In genomic region chr4:6182390-6183280, GRCh38 we compare ENCODE assay signal across 27 cellular contexts. TPM values are rescaled to one million over a fixed set of nuclear protein-coding genes. Genes with fewer than 3 reads are reported as not detected.
A peak's percentile ranks its signal among the peaks of the same experiment; 100 is the strongest.
DNase-seq lines count a peak whose midpoint lies in the region; ATAC-seq and TF ChIP-seq lines count a peak whose summit lies in the region.
"Had no signal": no experiment of that assay in that cellular context is flagged by ENCODE, and none has a peak within 500 bp of the region (broad histone marks: within the 10 kb centered on the region; RNA-seq: fewer than 3 reads in every experiment).

No MANE protein-coding gene starts in this region.

- H3K4me1 ChIP-seq in SK-N-SH (ENCODE audit: control insufficient read depth in 1 of 2, insufficient read depth in 2 of 2, low read depth in 1 of 2, low read length in 1 of 2) (peaks cover 0 to 30% of the 10 kb centered on the region in 2 experiments; a peak in 1 of 4 replicates), GM23248 (ENCODE audit: insufficient read depth) (no peaks in the 10 kb centered on the region)
- peaks cover 57% of the 10 kb centered on the region for H3K4me1 ChIP-seq in CD8-positive, alpha-beta T cell (ENCODE audit: insufficient read depth, low read length)
- H3K4me1 ChIP-seq: foreskin keratinocyte, heart right ventricle, prostate gland, sigmoid colon, thyroid gland had no signal

- H3F3A ChIP-seq in SK-N-SH (replicated peaks; ENCODE audit: insufficient read depth) = no peaks in the 10 kb centered on the region
- H3F3A ChIP-seq in GM23248 (ENCODE audit: insufficient read depth) = no peaks in the 10 kb centered on the region

- no peaks in the 10 kb centered on the region; the same call in 1 of the 2 replicates for H3K9me3 ChIP-seq in SK-N-SH
- H3K9me3 ChIP-seq in CD8-positive, alpha-beta T cell (ENCODE audit: low read length) = no peaks in the 10 kb centered on the region
- H3K9me3 ChIP-seq in GM23248 (ENCODE audit: low read depth) = no peaks in the 10 kb centered on the region
- H3K9me3 ChIP-seq: prostate gland, thyroid gland had no signal

- in situ Hi-C loops in GM23248 (cut with MboI) = no loop called here

- H3K27ac ChIP-seq in SK-N-SH (ENCODE audit: low read depth in 2 of 2, low read length in 1 of 2) (peak overlapping the region in 1 of 2 experiments; percentile 69; a peak in 1 of 4 replicates), GM23248 (no peak overlapping the region)
- H3K27ac ChIP-seq in CD8-positive, alpha-beta T cell (ENCODE audit: low read depth, low read length) = no peak overlapping the region
- H3K27ac ChIP-seq: foreskin keratinocyte, prostate gland, sigmoid colon, thyroid gland had no signal

- no peaks in the 10 kb centered on the region for H3K36me3 Mint-ChIP-seq in CD8-positive, alpha-beta T cell
- peaks cover 55% of the 10 kb centered on the region for H3K36me3 Mint-ChIP-seq in T-helper 2 cell treated with Interferon-gamma antibody and Interleukin-4, amounts not matched to agents 5 μg/mL and 100 μg/mL, for 36 hours (ENCODE audit: low read depth)
- peaks cover 0 to 31% (median 4%) of the 10 kb centered on the region in 3 donors for H3K36me3 Mint-ChIP-seq in immature natural killer cell

- ATAC-seq in SK-N-SH treated with all-trans-retinoic acid at 6 μM for 48 hours = no peak
- ATAC-seq in CD8-positive, alpha-beta T cell = no peak
- ATAC-seq: esophagus mucosa, foreskin keratinocyte, heart right ventricle had no signal

- H3K9ac ChIP-seq in SK-N-SH (no peak overlapping the region), GM23248 (no peak overlapping the region)

- CTCF ChIA-PET in SK-N-SH (lab: Yijun Ruan, JAX) = interaction anchor here (1.0 to 1.8 kb wide), 4 partner anchors 10 to 50 kb away, joined by 3 to 9 read pairs (median 3); no protein-coding TSS in a partner anchor
- CTCF ChIA-PET in CD8-positive, alpha-beta T cell (lab: Charles Lee) = no interaction called here

- H3K4me3 Mint-ChIP-seq in CD8-positive, alpha-beta T cell = no peak overlapping the region
- H3K4me3 Mint-ChIP-seq in T-helper 2 cell treated with Interferon-gamma antibody and Interleukin-4, amounts not matched to agents 5 μg/mL and 100 μg/mL, for 36 hours = peak overlapping the region; percentile 42
- peak overlapping the region in 1 of 5 donors; percentile 68 for H3K4me3 Mint-ChIP-seq in immature natural killer cell
- H3K4me3 Mint-ChIP-seq: brain; stimulated activated naive CD8-positive, alpha-beta T cell treated with anti-CD3 and anti-CD28 coated beads, Interleukin-15, Interleukin-2, amounts not matched to agents 100 ng/mL and 50 ng/mL, for 24 hours had no signal

- no peak for DNase-seq in SK-N-SH
- DNase-seq in CD8-positive, alpha-beta T cell = peak in 1 of 7 experiments; percentile 23
- no peak for DNase-seq in T-helper 2 cell treated with Interferon-gamma antibody and Interleukin-4, amounts not matched to agents 5 μg/mL and 100 μg/mL, for 36 hours (ENCODE audit: low spot score)
- no peak for DNase-seq in immature natural killer cell
- DNase-seq in NOMO-1 treated with DMSO at 0.1 percent for 48 hours (lab: John Stamatoyannopoulos, UW; ENCODE audit: unreplicated experiment) = no peak
- DNase-seq in EL = no peak
- no peak for DNase-seq in GM23248
- DNase-seq: 8988T; activated CD4-positive, CD25-positive, alpha-beta regulatory T cell; DMS79 treated with DMSO at 0.1 percent for 48 hours; effector CD8-positive, alpha-beta T cell; foreskin keratinocyte; heart right ventricle; mammary epithelial cell; NCI-H1105 treated with DMSO at 0.1 percent for 48 hours; NCI-H2029 treated with DMSO at 0.1 percent for 48 hours; NCI-H82; sigmoid colon; T1000; thyroid gland had no signal

- H3K27ac Mint-ChIP-seq in CD8-positive, alpha-beta T cell = peak overlapping the region; percentile 41
- H3K27ac Mint-ChIP-seq in T-helper 2 cell treated with Interferon-gamma antibody and Interleukin-4, amounts not matched to agents 5 μg/mL and 100 μg/mL, for 36 hours = peak overlapping the region; percentile 97
- H3K27ac Mint-ChIP-seq in immature natural killer cell = peak overlapping the region in 5 of 6 donors; percentile 9 to 96 (median 45)
- H3K27ac Mint-ChIP-seq: brain had no signal

- POLR2A ChIA-PET in SK-N-SH (lab: Yijun Ruan, JAX) = interaction anchor here (1.7 kb wide), 1 partner anchor 16 kb away, joined by 5 read pairs; no protein-coding TSS in a partner anchor
- POLR2A ChIA-PET in CD8-positive, alpha-beta T cell (lab: Charles Lee) = interaction anchor here (1.4 kb wide), 1 partner anchor 18 kb away, joined by 4 read pairs; no protein-coding TSS in a partner anchor

- H2AFZ ChIP-seq in SK-N-SH (ENCODE audit: low read depth) (no peak overlapping the region), GM23248 (no peak overlapping the region)

- no peak overlapping the region for H3K4me3 ChIP-seq in SK-N-SH (ENCODE audit: low read depth in 2 of 2, low read length in 1 of 2)
- H3K4me3 ChIP-seq in CD8-positive, alpha-beta T cell (ENCODE audit: low read depth, low read length) = no peak overlapping the region
- no peak overlapping the region for H3K4me3 ChIP-seq in GM23248
- H3K4me3 ChIP-seq: heart right ventricle, prostate gland, sigmoid colon, thyroid gland had no signal

- H4K20me1 ChIP-seq in SK-N-SH (ENCODE audit: insufficient read depth) = no peaks in the 10 kb centered on the region
- no peaks in the 10 kb centered on the region for H4K20me1 ChIP-seq in GM23248 (ENCODE audit: insufficient read depth)

- TF ChIP-seq EP300 in SK-N-SH (IDR thresholded peaks at IDR 0.05; ENCODE audit: borderline replicate concordance in 1 of 2, low read depth in 1 of 2, low read length in 1 of 2) = 0 out of 4 replicates have a peak, but pooled peaks of 1 of the 2 experiments have one; percentile 9

- no peak for TF ChIP-seq RAD21 in SK-N-SH (IDR thresholded peaks at IDR 0.05; ENCODE audit: low read length)

- 35% methylated on average over 11 of the region's 12 CpGs for WGBS in SK-N-SH (ENCODE audit: low lambda C conversion rate)
- 32 to 34% methylated on average over 12 of the region's 12 CpGs for WGBS in GM23248 (ENCODE audit: low coverage in 1 of 2, low lambda C conversion rate in 2 of 2, missing lambda C conversion rate in 2 of 2), 2 experiments

- no peaks in the 10 kb centered on the region for H3K36me3 ChIP-seq in SK-N-SH (replicated peaks in 1 of 2; ENCODE audit: control insufficient read depth in 1 of 2, insufficient read depth in 2 of 2, low read length in 1 of 2)
- no peaks in the 10 kb centered on the region for H3K36me3 ChIP-seq in CD8-positive, alpha-beta T cell (ENCODE audit: insufficient read depth, low read length)
- no peaks in the 10 kb centered on the region for H3K36me3 ChIP-seq in GM23248 (ENCODE audit: low read depth)
- H3K36me3 ChIP-seq: heart right ventricle, prostate gland, sigmoid colon, thyroid gland had no signal

- intact Hi-C loops in CD8-positive, alpha-beta T cell (cut with DNase I, micrococcal nuclease) = no loop called here

- H3K27me3 ChIP-seq in SK-N-SH (ENCODE audit: insufficient read depth) (no peaks in the 10 kb centered on the region), GM23248 (replicated peaks; ENCODE audit: insufficient read depth) (no peaks in the 10 kb centered on the region; the same call in 1 of the 2 replicates)
- no peaks in the 10 kb centered on the region for H3K27me3 ChIP-seq in CD8-positive, alpha-beta T cell (ENCODE audit: insufficient read depth, low read length)
- H3K27me3 ChIP-seq: foreskin keratinocyte, sigmoid colon, thyroid gland had no signal

- H3K4me2 ChIP-seq in SK-N-SH (no peak overlapping the region), GM23248 (ENCODE audit: unreplicated experiment) (no peak overlapping the region)

- H3K9me2 ChIP-seq in SK-N-SH (no peaks in the 10 kb centered on the region), GM23248 (ENCODE audit: insufficient read depth) (no peaks in the 10 kb centered on the region)

- H3K9me3 Mint-ChIP-seq in CD8-positive, alpha-beta T cell = peaks cover 23% of the 10 kb centered on the region
- H3K9me3 Mint-ChIP-seq in T-helper 2 cell treated with Interferon-gamma antibody and Interleukin-4, amounts not matched to agents 5 μg/mL and 100 μg/mL, for 36 hours = peaks cover 14% of the 10 kb centered on the region
- H3K9me3 Mint-ChIP-seq in immature natural killer cell = peaks cover 0 to 10% (median 4%) of the 10 kb centered on the region in 6 donors

- H3K4me1 Mint-ChIP-seq in CD8-positive, alpha-beta T cell (ENCODE audit: low read depth) = peaks cover 60% of the 10 kb centered on the region
- H3K4me1 Mint-ChIP-seq in T-helper 2 cell treated with Interferon-gamma antibody and Interleukin-4, amounts not matched to agents 5 μg/mL and 100 μg/mL, for 36 hours (ENCODE audit: low read depth) = peaks cover 72% of the 10 kb centered on the region
- H3K4me1 Mint-ChIP-seq in immature natural killer cell = peaks cover 49 to 51% of the 10 kb centered on the region in 2 donors
- H3K4me1 Mint-ChIP-seq: brain had no signal

- H3K79me2 ChIP-seq in SK-N-SH (ENCODE audit: insufficient read depth) = no peaks in the 10 kb centered on the region
- no peaks in the 10 kb centered on the region for H3K79me2 ChIP-seq in GM23248 (ENCODE audit: insufficient read depth)

- TF ChIP-seq CTCF in SK-N-SH (IDR thresholded peaks at IDR 0.05) = no peak
- TF ChIP-seq CTCF in CD8-positive, alpha-beta T cell (IDR thresholded peaks at IDR 0.05) = no peak

- peaks cover 4% of the 10 kb centered on the region for H3K27me3 Mint-ChIP-seq in CD8-positive, alpha-beta T cell (ENCODE audit: low read depth)
- H3K27me3 Mint-ChIP-seq in T-helper 2 cell treated with Interferon-gamma antibody and Interleukin-4, amounts not matched to agents 5 μg/mL and 100 μg/mL, for 36 hours (ENCODE audit: low read depth) = no peaks in the 10 kb centered on the region
- H3K27me3 Mint-ChIP-seq in immature natural killer cell (ENCODE audit: low read depth in 3 of 3) = peaks cover 1 to 17% (median 6%) of the 10 kb centered on the region in 3 donors
- H3K27me3 Mint-ChIP-seq: IgD-negative memory B cell had no signal

TF ChIP-seq in SK-N-SH treated with all-trans-retinoic acid at 6 μM for 48 hours, 23 proteins besides CTCF, POLR2A, EP300 and RAD21 (continues in another document):
- TF ChIP-seq RARB (CRISPR knock-in tag; IDR thresholded peaks at IDR 0.05) = no peak
- TF ChIP-seq GLIS3 (CRISPR knock-in tag; IDR thresholded peaks at IDR 0.05) = no peak

RNA-seq across cellular contexts. Expression of gene JAKMIP1, which starts 17.7 kb away (rescaled TPM):
- polyA plus RNA-seq in SK-N-SH (2012; rRNA removed) (0.54 and 1.0 TPM in 2 replicates), immature natural killer cell (1 to 10 TPM; 1.2 to 7.9 (median 6.5) TPM), GM23248 (2016; fragmentation: Nextera tagmentation; extraction: Ambion mirVana) (not detected in 2 replicates)
- 0.98 and 1.7 TPM in 2 replicates for polyA plus RNA-seq in SK-N-SH (2012; cell fraction: cytosol; rRNA removed)
- 0.17 and 0.63 TPM in 2 replicates for polyA plus RNA-seq in SK-N-SH (2012; cell fraction: nucleus; rRNA removed)
- 1 to 10 TPM; 2.3 to 3.0 TPM for total RNA-seq in CD8-positive, alpha-beta T cell
- not detected in 2 replicates for total RNA-seq in GM23248 (2014; rRNA removed; shearing (Covaris generic))
- total RNA-seq: esophagus mucosa, foreskin keratinocyte, mammary epithelial cell, MCF 10A had no signal
- polyA plus RNA-seq: foreskin keratinocyte, mammary epithelial cell had no signal

Comparison
In these comparisons a context has a peak if more than half of its experiments do, and no peak if none do; other contexts are left out.
1. H3K27ac Mint-ChIP-seq: peak in every context shown above with its lines; median percentile 97 in T-helper 2 cell treated with Interferon-gamma antibody and Interleukin-4, amounts not matched to agents 5 μg/mL and 100 μg/mL, for 36 hours; 45 in immature natural killer cell; 41 in CD8-positive, alpha-beta T cell.